21 cellular contexts compared by ENCODE assay signal in genomic region chr4:81512945-81513584, GRCh38. TPM values are rescaled to one million over a fixed set of nuclear protein-coding genes. Genes with fewer than 3 reads are reported as not detected.
DNase-seq lines count a peak whose midpoint lies in the region; ATAC-seq and TF ChIP-seq lines count a peak whose summit lies in the region.
"Had no signal": no experiment of that assay in that cellular context is flagged by ENCODE, and none has a peak within 500 bp of the region (broad histone marks: within the 10 kb centered on the region; RNA-seq: fewer than 3 reads in every experiment).

No MANE protein-coding gene starts in this region.

- H3K36me3 ChIP-seq in DOHH2 (ENCODE audit: control insufficient read depth, low read length) (no peaks in the 10 kb centered on the region), KOPT-K1 (ENCODE audit: insufficient read depth, low read length) (no peaks in the 10 kb centered on the region), neural cell (ENCODE audit: insufficient read depth, low read length) (no peaks in the 10 kb centered on the region)
- H3K36me3 ChIP-seq: HAP-1, heart right ventricle, left ventricle myocardium inferior had no signal

- ATAC-seq in activated naive CD8-positive, alpha-beta T cell treated with anti-CD3 and anti-CD28 coated beads, Interleukin-2, amount 10 ng/mL, durations not matched to agents 7 days and 5 days (ENCODE audit: low read depth), result peak; percentile 40
- ATAC-seq in HG03469 (IDR thresholded peaks at IDR 0.05; ENCODE audit: unreplicated experiment), result no peak
- ATAC-seq: activated T-cell treated with anti-CD3 and anti-CD28 coated beads, Interleukin-2, amount 50 U/mL, for 72 hours; heart right ventricle; stimulated activated effector memory CD8-positive, alpha-beta T cell treated with anti-CD3 and anti-CD28 coated beads, Interleukin-12 subunit alpha, Interleukin-12 subunit beta, amount 100 ng/mL, for 72 hours had no signal

- H3K9me2 ChIP-seq in DOHH2 (replicated peaks; ENCODE audit: control insufficient read depth, low read length), result no peaks in the 10 kb centered on the region
- H3K9me2 ChIP-seq in neural cell (ENCODE audit: insufficient read depth, low read length), result no peaks in the 10 kb centered on the region

- POLR2A ChIA-PET in activated naive CD8-positive, alpha-beta T cell treated with anti-CD3 and anti-CD28 coated beads, Interleukin-2, amount 10 ng/mL, durations not matched to agents 7 days and 5 days (lab: Charles Lee), result interaction anchor here (1.0 kb wide), 1 partner anchor 41 kb away, joined by 5 read pairs; the partner anchor contains the start of gene RASGEF1B

- DNase-seq in activated naive CD8-positive, alpha-beta T cell treated with anti-CD3 and anti-CD28 coated beads, Interleukin-2, amount 10 ng/mL, durations not matched to agents 7 days and 5 days, result no peak
- DNase-seq in substantia nigra (lab: John Stamatoyannopoulos, UW), result no peak
- no peak for DNase-seq in DMS 273 treated with DMSO at 0.1 percent for 48 hours (lab: John Stamatoyannopoulos, UW)
- DNase-seq: activated naive CD4-positive, alpha-beta T cell treated with anti-CD3 and anti-CD28 coated beads, Interleukin-2, amount 10 ng/mL, durations not matched to agents 7 days and 5 days; activated T-cell treated with anti-CD3 and anti-CD28 coated beads, Interleukin-2, amount 50 U/mL, for 72 hours; aorta; CD8-positive, alpha-beta memory T cell; heart right ventricle; Karpas-422; left ventricle myocardium inferior; NCI-H446 treated with DMSO at 0.1 percent for 48 hours; testis had no signal

- H2AFZ ChIP-seq in neural cell (ENCODE audit: low read depth, low read length), result no peak overlapping the region

- peak overlapping the region; percentile 45 for H3K9ac ChIP-seq in neural cell (ENCODE audit: low read length)

- H3K79me2 ChIP-seq in DOHH2 (ENCODE audit: control insufficient read depth, low read length) (no peaks in the 10 kb centered on the region), neural cell (replicated peaks; ENCODE audit: insufficient read depth, low read length) (no peaks in the 10 kb centered on the region)

- H3K4me1 Mint-ChIP-seq in activated naive CD8-positive, alpha-beta T cell treated with anti-CD3 and anti-CD28 coated beads, Interleukin-2, amount 10 ng/mL, durations not matched to agents 7 days and 5 days, result peaks cover 19% of the 10 kb centered on the region
- H3K4me1 Mint-ChIP-seq: activated naive CD4-positive, alpha-beta T cell treated with anti-CD3 and anti-CD28 coated beads, Interleukin-2, amount 10 ng/mL, durations not matched to agents 7 days and 5 days had no signal

- H3K27me3 Mint-ChIP-seq in activated naive CD8-positive, alpha-beta T cell treated with anti-CD3 and anti-CD28 coated beads, Interleukin-2, amount 10 ng/mL, durations not matched to agents 7 days and 5 days, result no peaks in the 10 kb centered on the region
- H3K27me3 Mint-ChIP-seq: activated naive CD4-positive, alpha-beta T cell treated with anti-CD3 and anti-CD28 coated beads, Interleukin-2, amount 10 ng/mL, durations not matched to agents 7 days and 5 days; progenitor cell of endocrine pancreas had no signal

- H3K27ac Mint-ChIP-seq in activated naive CD8-positive, alpha-beta T cell treated with anti-CD3 and anti-CD28 coated beads, Interleukin-2, amount 10 ng/mL, durations not matched to agents 7 days and 5 days, result no peak overlapping the region
- H3K27ac Mint-ChIP-seq: activated naive CD4-positive, alpha-beta T cell treated with anti-CD3 and anti-CD28 coated beads, Interleukin-2, amount 10 ng/mL, durations not matched to agents 7 days and 5 days; activated T-cell treated with anti-CD3 and anti-CD28 coated beads, Interleukin-2, amount 50 U/mL, for 72 hours; progenitor cell of endocrine pancreas; stimulated activated effector memory CD8-positive, alpha-beta T cell treated with anti-CD3 and anti-CD28 coated beads, Interleukin-12 subunit alpha, Interleukin-12 subunit beta, amount 100 ng/mL, for 72 hours had no signal

- peaks cover 2% of the 10 kb centered on the region for H3K36me3 Mint-ChIP-seq in activated naive CD8-positive, alpha-beta T cell treated with anti-CD3 and anti-CD28 coated beads, Interleukin-2, amount 10 ng/mL, durations not matched to agents 7 days and 5 days
- H3K36me3 Mint-ChIP-seq: activated naive CD4-positive, alpha-beta T cell treated with anti-CD3 and anti-CD28 coated beads, Interleukin-2, amount 10 ng/mL, durations not matched to agents 7 days and 5 days; stimulated activated effector memory CD8-positive, alpha-beta T cell treated with anti-CD3 and anti-CD28 coated beads, Interleukin-12 subunit alpha, Interleukin-12 subunit beta, amount 100 ng/mL, for 72 hours had no signal

- H3K4me2 ChIP-seq in DOHH2 (ENCODE audit: low read length), result peak overlapping the region; percentile 54
- H3K4me2 ChIP-seq in neural cell (ENCODE audit: low read length), result peak overlapping the region; percentile 60

- H3K9me3 ChIP-seq in DOHH2 (ENCODE audit: control insufficient read depth, insufficient read depth, low read length), result no peaks in the 10 kb centered on the region
- no peaks in the 10 kb centered on the region for H3K9me3 ChIP-seq in KOPT-K1 (ENCODE audit: insufficient read depth, low read length, poor library complexity, severe bottlenecking)
- no peaks in the 10 kb centered on the region for H3K9me3 ChIP-seq in neural cell (ENCODE audit: low read length)
- H3K9me3 ChIP-seq: HAP-1, heart right ventricle, left ventricle myocardium inferior, testis had no signal

- no peak for TF ChIP-seq EP300 in neural cell (conservative IDR thresholded peaks at IDR 0.05; ENCODE audit: poor library complexity, severe bottlenecking)

- TF ChIP-seq RAD21 in neural cell (conservative IDR thresholded peaks at IDR 0.05), result no peak

- H3K27ac ChIP-seq in DOHH2 (ENCODE audit: low read depth, low read length), result peak overlapping the region; percentile 67
- peak overlapping the region; percentile 46 for H3K27ac ChIP-seq in KOPT-K1 (ENCODE audit: low read depth, low read length, poor library complexity, severe bottlenecking)
- H3K27ac ChIP-seq in neural cell (ENCODE audit: low read length), result peak overlapping the region; percentile 79
- no peak overlapping the region for H3K27ac ChIP-seq in substantia nigra (ENCODE audit: low read depth, low read length, poor library complexity, severe bottlenecking)
- H3K27ac ChIP-seq: heart right ventricle, left ventricle myocardium inferior, testis had no signal

- H4K20me1 ChIP-seq in DOHH2 (ENCODE audit: control insufficient read depth, insufficient read depth, low read depth, low read length) (no peaks in the 10 kb centered on the region), neural cell (ENCODE audit: insufficient read depth) (no peaks in the 10 kb centered on the region)

- H3K4me3 ChIP-seq in DOHH2 (ENCODE audit: low read length) (peak overlapping the region; percentile 46), neural cell (ENCODE audit: low read length) (peak overlapping the region; percentile 40)
- H3K4me3 ChIP-seq: HAP-1, heart right ventricle, left ventricle myocardium inferior, testis had no signal

- H3K27me3 ChIP-seq in DOHH2 (ENCODE audit: control insufficient read depth, low read length), result no peaks in the 10 kb centered on the region
- no peaks in the 10 kb centered on the region for H3K27me3 ChIP-seq in neural cell (ENCODE audit: insufficient read depth, low read depth, low read length)
- H3K27me3 ChIP-seq: heart right ventricle, testis had no signal

- TF ChIP-seq CTCF in DOHH2 (IDR thresholded peaks at IDR 0.05; ENCODE audit: low read depth, low read length, poor library complexity, severe bottlenecking) (no peak), neural cell (IDR thresholded peaks at IDR 0.05; ENCODE audit: poor library complexity, severe bottlenecking) (no peak)

- peaks cover 60% of the 10 kb centered on the region for H3K4me1 ChIP-seq in DOHH2 (ENCODE audit: control insufficient read depth, low read length)
- H3K4me1 ChIP-seq: HAP-1, left ventricle myocardium inferior, testis had no signal

- H3F3A ChIP-seq in DOHH2 (ENCODE audit: control insufficient read depth, insufficient read depth) (peaks cover 7% of the 10 kb centered on the region; the same call in 1 of the 2 replicates), neural cell (ENCODE audit: insufficient read depth, low read length, poor library complexity, severe bottlenecking) (peaks cover 9% of the 10 kb centered on the region)

- no peak overlapping the region for H3K4me3 Mint-ChIP-seq in activated naive CD8-positive, alpha-beta T cell treated with anti-CD3 and anti-CD28 coated beads, Interleukin-2, amount 10 ng/mL, durations not matched to agents 7 days and 5 days
- H3K4me3 Mint-ChIP-seq: activated naive CD4-positive, alpha-beta T cell treated with anti-CD3 and anti-CD28 coated beads, Interleukin-2, amount 10 ng/mL, durations not matched to agents 7 days and 5 days; activated T-cell treated with anti-CD3 and anti-CD28 coated beads, Interleukin-2, amount 50 U/mL, for 72 hours; CD8-positive, alpha-beta memory T cell; neural crest cell; stimulated activated effector memory CD8-positive, alpha-beta T cell treated with anti-CD3 and anti-CD28 coated beads, Interleukin-12 subunit alpha, Interleukin-12 subunit beta, amount 100 ng/mL, for 72 hours had no signal

- no peaks in the 10 kb centered on the region for H3K9me3 Mint-ChIP-seq in activated naive CD8-positive, alpha-beta T cell treated with anti-CD3 and anti-CD28 coated beads, Interleukin-2, amount 10 ng/mL, durations not matched to agents 7 days and 5 days
- H3K9me3 Mint-ChIP-seq: activated naive CD4-positive, alpha-beta T cell treated with anti-CD3 and anti-CD28 coated beads, Interleukin-2, amount 10 ng/mL, durations not matched to agents 7 days and 5 days; activated T-cell treated with anti-CD3 and anti-CD28 coated beads, Interleukin-2, amount 50 U/mL, for 72 hours; CD8-positive, alpha-beta memory T cell; stimulated activated effector memory CD8-positive, alpha-beta T cell treated with anti-CD3 and anti-CD28 coated beads, Interleukin-12 subunit alpha, Interleukin-12 subunit beta, amount 100 ng/mL, for 72 hours had no signal

RNA-seq across cellular contexts. Expression of gene RASGEF1B, which starts 41.4 kb away (rescaled TPM):
- 1 to 10 TPM; 8.0 to 8.2 TPM for total RNA-seq in activated naive CD8-positive, alpha-beta T cell treated with anti-CD3 and anti-CD28 coated beads, Interleukin-2, amount 10 ng/mL, durations not matched to agents 7 days and 5 days
- 16.7 and 21.5 TPM in 2 replicates for polyA plus RNA-seq in neural cell
- 60.5 and 61.6 TPM in 2 replicates for polyA minus RNA-seq in neural cell
- total RNA-seq: fibroblast of villous mesenchyme had no signal
